In the genomic region with DNA sequence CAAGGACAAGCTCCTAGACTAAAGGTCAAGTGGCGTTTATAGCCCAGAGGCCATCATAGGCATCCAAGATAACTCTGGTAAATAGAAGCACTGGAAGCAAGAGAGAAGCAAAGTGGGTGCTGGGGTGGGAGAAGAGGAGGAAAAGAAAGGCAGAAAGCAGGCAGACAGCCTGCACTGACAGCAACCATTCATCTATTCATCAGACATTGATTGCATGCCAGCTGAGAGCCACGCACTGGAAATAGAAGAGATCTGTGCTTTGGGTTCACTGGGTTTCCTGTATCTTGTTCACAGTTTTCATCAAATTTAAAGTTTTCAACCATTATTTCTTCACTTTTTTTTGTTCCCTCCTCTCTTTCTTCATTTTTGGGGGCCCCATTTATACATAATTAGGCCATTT, we compare ENCODE assay signal across 1 cellular context.
TF ChIP-seq lines count a peak whose summit lies in the region.

No MANE protein-coding gene starts in this region.

TF ChIP-seq in HepG2, 621 proteins besides CTCF, POLR2A, EP300 and RAD21 (continued from another document):
- no peak for TF ChIP-seq TFDP1 (CRISPR knock-in tag; IDR thresholded peaks at IDR 0.05; ENCODE audit: borderline replicate concordance)
- TF ChIP-seq, protein P1, sequence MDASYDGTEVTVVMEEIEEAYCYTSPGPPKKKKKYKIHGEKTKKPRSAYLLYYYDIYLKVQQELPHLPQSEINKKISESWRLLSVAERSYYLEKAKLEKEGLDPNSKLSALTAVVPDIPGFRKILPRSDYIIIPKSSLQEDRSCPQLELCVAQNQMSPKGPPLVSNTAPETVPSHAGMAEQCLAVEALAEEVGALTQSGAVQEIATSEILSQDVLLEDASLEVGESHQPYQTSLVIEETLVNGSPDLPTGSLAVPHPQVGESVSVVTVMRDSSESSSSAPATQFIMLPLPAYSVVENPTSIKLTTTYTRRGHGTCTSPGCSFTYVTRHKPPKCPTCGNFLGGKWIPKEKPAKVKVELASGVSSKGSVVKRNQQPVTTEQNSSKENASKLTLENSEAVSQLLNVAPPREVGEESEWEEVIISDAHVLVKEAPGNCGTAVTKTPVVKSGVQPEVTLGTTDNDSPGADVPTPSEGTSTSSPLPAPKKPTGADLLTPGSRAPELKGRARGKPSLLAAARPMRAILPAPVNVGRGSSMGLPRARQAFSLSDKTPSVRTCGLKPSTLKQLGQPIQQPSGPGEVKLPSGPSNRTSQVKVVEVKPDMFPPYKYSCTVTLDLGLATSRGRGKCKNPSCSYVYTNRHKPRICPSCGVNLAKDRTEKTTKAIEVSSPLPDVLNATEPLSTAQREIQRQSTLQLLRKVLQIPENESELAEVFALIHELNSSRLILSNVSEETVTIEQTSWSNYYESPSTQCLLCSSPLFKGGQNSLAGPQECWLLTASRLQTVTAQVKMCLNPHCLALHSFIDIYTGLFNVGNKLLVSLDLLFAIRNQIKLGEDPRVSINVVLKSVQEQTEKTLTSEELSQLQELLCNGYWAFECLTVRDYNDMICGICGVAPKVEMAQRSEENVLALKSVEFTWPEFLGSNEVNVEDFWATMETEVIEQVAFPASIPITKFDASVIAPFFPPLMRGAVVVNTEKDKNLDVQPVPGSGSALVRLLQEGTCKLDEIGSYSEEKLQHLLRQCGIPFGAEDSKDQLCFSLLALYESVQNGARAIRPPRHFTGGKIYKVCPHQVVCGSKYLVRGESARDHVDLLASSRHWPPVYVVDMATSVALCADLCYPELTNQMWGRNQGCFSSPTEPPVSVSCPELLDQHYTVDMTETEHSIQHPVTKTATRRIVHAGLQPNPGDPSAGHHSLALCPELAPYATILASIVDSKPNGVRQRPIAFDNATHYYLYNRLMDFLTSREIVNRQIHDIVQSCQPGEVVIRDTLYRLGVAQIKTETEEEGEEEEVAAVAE (CRISPR knock-in tag; IDR thresholded peaks at IDR 0.05; ENCODE audit: borderline replicate concordance) = no peak
- TF ChIP-seq MAZ (IDR thresholded peaks at IDR 0.05; ENCODE audit: borderline replicate concordance, low read depth, low read length) = no peak
- no peak for TF ChIP-seq MAZ (CRISPR knock-in tag; IDR thresholded peaks at IDR 0.05; ENCODE audit: low read depth)
- no peak for TF ChIP-seq ZNF337 (CRISPR knock-in tag; IDR thresholded peaks at IDR 0.05; ENCODE audit: borderline replicate concordance, low read depth)
- TF ChIP-seq AFF4 (CRISPR knock-in tag; IDR thresholded peaks at IDR 0.05) = no peak
- no peak for TF ChIP-seq KLF12 (CRISPR knock-in tag; IDR thresholded peaks at IDR 0.05; ENCODE audit: borderline replicate concordance)
- TF ChIP-seq ZNF44 (CRISPR knock-in tag; IDR thresholded peaks at IDR 0.05) = no peak
- TF ChIP-seq, protein P2, sequence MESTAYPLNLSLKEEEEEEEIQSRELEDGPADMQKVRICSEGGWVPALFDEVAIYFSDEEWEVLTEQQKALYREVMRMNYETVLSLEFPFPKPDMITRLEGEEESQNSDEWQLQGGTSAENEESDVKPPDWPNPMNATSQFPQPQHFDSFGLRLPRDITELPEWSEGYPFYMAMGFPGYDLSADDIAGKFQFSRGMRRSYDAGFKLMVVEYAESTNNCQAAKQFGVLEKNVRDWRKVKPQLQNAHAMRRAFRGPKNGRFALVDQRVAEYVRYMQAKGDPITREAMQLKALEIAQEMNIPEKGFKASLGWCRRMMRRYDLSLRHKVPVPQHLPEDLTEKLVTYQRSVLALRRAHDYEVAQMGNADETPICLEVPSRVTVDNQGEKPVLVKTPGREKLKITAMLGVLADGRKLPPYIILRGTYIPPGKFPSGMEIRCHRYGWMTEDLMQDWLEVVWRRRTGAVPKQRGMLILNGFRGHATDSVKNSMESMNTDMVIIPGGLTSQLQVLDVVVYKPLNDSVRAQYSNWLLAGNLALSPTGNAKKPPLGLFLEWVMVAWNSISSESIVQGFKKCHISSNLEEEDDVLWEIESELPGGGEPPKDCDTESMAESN (CRISPR knock-in tag; conservative IDR thresholded peaks at IDR 0.05) = no peak
- TF ChIP-seq LBX2 (CRISPR knock-in tag; IDR thresholded peaks at IDR 0.05; ENCODE audit: borderline replicate concordance) = no peak
- TF ChIP-seq, protein P3, sequence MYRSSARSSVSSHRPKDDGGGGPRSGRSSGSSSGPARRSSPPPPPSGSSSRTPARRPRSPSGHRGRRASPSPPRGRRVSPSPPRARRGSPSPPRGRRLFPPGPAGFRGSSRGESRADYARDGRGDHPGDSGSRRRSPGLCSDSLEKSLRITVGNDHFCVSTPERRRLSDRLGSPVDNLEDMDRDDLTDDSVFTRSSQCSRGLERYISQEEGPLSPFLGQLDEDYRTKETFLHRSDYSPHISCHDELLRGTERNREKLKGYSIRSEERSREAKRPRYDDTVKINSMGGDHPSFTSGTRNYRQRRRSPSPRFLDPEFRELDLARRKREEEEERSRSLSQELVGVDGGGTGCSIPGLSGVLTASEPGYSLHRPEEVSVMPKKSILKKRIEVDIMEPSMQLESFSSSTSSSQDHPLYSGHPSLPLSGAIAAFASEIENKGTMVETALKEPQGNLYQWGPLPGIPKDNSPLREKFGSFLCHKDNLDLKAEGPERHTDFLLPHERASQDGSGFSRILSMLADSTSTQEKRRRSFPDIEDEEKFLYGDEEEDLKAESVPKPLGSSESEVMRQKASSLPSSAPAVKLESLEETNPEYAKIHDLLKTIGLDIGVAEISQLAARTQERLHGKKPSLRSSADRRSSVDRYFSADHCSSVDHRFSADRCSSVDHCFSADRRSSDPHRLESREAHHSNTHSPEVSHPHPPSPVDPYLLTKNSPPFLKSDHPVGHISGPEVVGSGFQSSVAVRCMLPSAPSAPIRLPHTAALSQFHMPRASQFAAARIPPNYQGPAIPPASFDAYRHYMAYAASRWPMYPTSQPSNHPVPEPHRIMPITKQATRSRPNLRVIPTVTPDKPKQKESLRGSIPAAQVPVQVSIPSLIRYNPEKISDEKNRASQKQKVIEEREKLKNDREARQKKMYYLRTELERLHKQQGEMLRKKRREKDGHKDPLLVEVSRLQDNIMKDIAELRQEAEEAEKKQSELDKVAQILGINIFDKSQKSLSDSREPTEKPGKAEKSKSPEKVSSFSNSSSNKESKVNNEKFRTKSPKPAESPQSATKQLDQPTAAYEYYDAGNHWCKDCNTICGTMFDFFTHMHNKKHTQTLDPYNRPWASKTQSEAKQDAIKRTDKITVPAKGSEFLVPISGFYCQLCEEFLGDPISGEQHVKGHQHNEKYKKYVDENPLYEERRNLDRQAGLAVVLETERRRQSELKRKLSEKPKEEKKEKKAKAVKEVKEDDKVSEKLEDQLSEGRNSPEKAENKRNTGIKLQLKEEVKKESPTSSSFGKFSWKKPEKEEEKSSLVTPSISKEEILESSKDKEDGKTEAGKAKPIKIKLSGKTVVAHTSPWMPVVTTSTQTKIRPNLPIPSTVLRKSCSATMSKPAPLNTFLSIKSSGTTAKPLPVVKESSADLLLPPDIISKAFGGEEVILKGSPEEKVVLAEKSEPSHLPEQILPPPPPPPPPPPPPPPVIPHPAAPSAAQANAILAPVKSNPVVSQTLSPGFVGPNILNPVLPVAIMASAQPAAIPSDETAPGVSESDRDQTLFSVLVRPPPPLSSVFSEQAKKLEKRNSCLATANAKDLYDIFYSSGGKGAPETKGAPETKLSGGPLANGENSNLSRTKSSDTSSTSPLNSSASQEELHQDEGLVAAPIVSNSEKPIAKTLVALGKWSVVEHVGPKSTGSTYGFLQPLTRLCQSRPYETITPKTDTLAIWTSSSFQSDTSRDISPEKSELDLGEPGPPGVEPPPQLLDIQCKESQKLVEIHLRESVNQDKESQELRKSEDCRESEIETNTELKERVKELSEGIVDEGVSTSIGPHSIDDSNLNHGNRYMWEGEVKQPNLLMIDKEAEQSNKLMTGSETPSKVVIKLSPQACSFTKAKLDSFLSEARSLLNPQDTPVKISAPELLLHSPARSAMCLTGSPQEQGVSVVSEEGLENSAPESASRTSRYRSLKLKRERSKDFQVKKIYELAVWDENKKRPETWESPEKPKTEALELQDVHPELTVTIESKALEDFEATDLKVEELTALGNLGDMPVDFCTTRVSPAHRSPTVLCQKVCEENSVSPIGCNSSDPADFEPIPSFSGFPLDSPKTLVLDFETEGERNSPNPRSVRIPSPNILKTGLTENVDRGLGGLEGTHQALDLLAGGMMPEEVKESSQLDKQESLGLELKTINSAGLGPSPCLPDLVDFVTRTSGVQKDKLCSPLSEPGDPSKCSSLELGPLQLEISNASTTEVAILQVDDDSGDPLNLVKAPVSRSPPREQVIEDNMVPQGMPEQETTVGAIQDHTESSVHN (CRISPR knock-in tag; IDR thresholded peaks at IDR 0.05) = no peak
- TF ChIP-seq ZBTB26 (CRISPR knock-in tag; IDR thresholded peaks at IDR 0.05; ENCODE audit: borderline replicate concordance) = no peak
